ENCODE assay signal across 14 cellular contexts in the genomic region with DNA sequence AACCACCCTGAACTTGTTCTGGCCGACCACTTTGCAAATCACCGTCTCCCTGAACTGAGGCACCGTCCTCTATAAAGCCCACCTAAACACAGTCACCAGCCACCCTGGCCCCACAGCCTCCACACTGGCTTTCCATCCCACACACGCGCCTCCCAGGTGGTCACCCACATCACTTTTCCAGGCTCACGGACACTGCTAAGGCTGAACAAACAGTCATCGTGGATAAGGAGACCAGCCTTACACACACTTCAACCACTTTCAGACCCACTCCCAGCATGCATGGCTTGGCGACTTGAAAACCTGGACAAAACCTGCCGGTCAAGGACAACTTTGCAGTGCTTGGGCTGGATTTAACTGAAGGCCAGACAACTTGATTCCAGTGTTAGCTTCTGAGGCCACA. TPM values are rescaled to one million over a fixed set of nuclear protein-coding genes. Genes with fewer than 3 reads are reported as not detected.
DNase-seq lines count a peak whose midpoint lies in the region; TF ChIP-seq lines count a peak whose summit lies in the region.
"Had no signal": no experiment of that assay in that cellular context is flagged by ENCODE, and none has a peak within 500 bp of the region (broad histone marks: within the 10 kb centered on the region; RNA-seq: fewer than 3 reads in every experiment).

No MANE protein-coding gene starts in this region.

- CTCF ChIA-PET in CD8-positive, alpha-beta memory T cell (lab: Charles Lee), result interaction anchor here (0.9 to 8.1 kb wide), 11 partner anchors 14 to 236 kb away, joined by 3 to 38 read pairs (median 5); no protein-coding TSS in a partner anchor

- H3K4me2 ChIP-seq in KMS-11 (peak overlapping the region; percentile 61; the same call in 1 of the 2 replicates), osteoblast (ENCODE audit: insufficient read depth, low read length) (no peak overlapping the region)

- peaks cover 89 to 100% (median 94%) of the 10 kb centered on the region in 3 donors for H3K4me1 Mint-ChIP-seq in CD8-positive, alpha-beta memory T cell
- H3K4me1 Mint-ChIP-seq in brain, result peaks cover 94% of the 10 kb centered on the region

- peak overlapping the region; percentile 29 to 98 (median 92) for H3K27ac Mint-ChIP-seq in CD8-positive, alpha-beta memory T cell
- peak overlapping the region in 1 of 5 experiments; percentile 64 for H3K27ac Mint-ChIP-seq in brain

- peaks cover 64% of the 10 kb centered on the region for H4K20me1 ChIP-seq in KMS-11 (ENCODE audit: insufficient read depth)
- H4K20me1 ChIP-seq in osteoblast (ENCODE audit: insufficient read depth, low read length), result peaks cover 73% of the 10 kb centered on the region

- H3K36me3 Mint-ChIP-seq in CD8-positive, alpha-beta memory T cell, result no peaks in the 10 kb centered on the region
- peaks cover 54% of the 10 kb centered on the region for H3K36me3 Mint-ChIP-seq in brain

- no peaks in the 10 kb centered on the region for H3K9me3 ChIP-seq in CD8-positive, alpha-beta memory T cell (ENCODE audit: low read length)
- no peaks in the 10 kb centered on the region for H3K9me3 ChIP-seq in osteoblast (ENCODE audit: low read depth, low read length)
- H3K9me3 ChIP-seq: esophagus muscularis mucosa, suprapubic skin had no signal

- POLR2A ChIA-PET in CD8-positive, alpha-beta memory T cell (lab: Charles Lee), result interaction anchor here (1.2 to 2.6 kb wide), 2 partner anchors 9 to 117 kb away, joined by 5 to 15 read pairs; a partner anchor contains a TSS

- H3K36me3 ChIP-seq in CD8-positive, alpha-beta memory T cell (ENCODE audit: insufficient read depth, low read length), result no peaks in the 10 kb centered on the region
- H3K36me3 ChIP-seq in KMS-11 (ENCODE audit: insufficient read depth), result peaks cover 6% of the 10 kb centered on the region; the same call in 1 of the 2 replicates
- peaks cover 14% of the 10 kb centered on the region for H3K36me3 ChIP-seq in osteoblast (ENCODE audit: insufficient read depth, low read length)
- H3K36me3 ChIP-seq: suprapubic skin had no signal

- no peak overlapping the region for H3K27ac ChIP-seq in CD8-positive, alpha-beta memory T cell (ENCODE audit: low read depth, low read length)
- H3K27ac ChIP-seq in KMS-11 (peak overlapping the region; percentile 35; the same call in 1 of the 2 replicates), osteoblast (ENCODE audit: low read depth, low read length) (peak overlapping the region; percentile 41)
- H3K27ac ChIP-seq: brain microvascular endothelial cell had no signal

- no peak overlapping the region for H3K9ac ChIP-seq in KMS-11

- no peaks in the 10 kb centered on the region for H3K27me3 Mint-ChIP-seq in CD8-positive, alpha-beta memory T cell
- H3K27me3 Mint-ChIP-seq in brain, result no peaks in the 10 kb centered on the region

- no peak for DNase-seq in CD8-positive, alpha-beta memory T cell
- DNase-seq in osteoblast (ENCODE audit: insufficient read length, low spot score, missing footprints), result no peak
- DNase-seq in NCI-H146 treated with DMSO at 0.1 percent for 48 hours (lab: John Stamatoyannopoulos, UW; ENCODE audit: unreplicated experiment), result no peak
- DNase-seq in effector CD4-positive, alpha-beta T cell, result no peak
- DNase-seq in dermis blood vessel endothelial cell, result no peak
- DNase-seq: brain microvascular endothelial cell; NCI-H226; SHP77 treated with DMSO at 0.1 percent for 48 hours; stimulated activated CD4-positive, alpha-beta T cell treated with anti-CD3 and anti-CD28 coated beads, Interleukin-2, amount 100 ng/mL, for 24 hours had no signal

- peak overlapping the region; percentile 72 to 92 (median 81) for H3K4me3 Mint-ChIP-seq in CD8-positive, alpha-beta memory T cell
- H3K4me3 Mint-ChIP-seq in brain, result peak overlapping the region; percentile 4 to 39 (median 37)

- no peak for TF ChIP-seq CTCF in KMS-11 (conservative IDR thresholded peaks at IDR 0.05; ENCODE audit: low read depth, low read length)
- TF ChIP-seq CTCF in brain (conservative IDR thresholded peaks at IDR 0.05), result no peak
- TF ChIP-seq CTCF in osteoblast (IDR thresholded peaks at IDR 0.05; ENCODE audit: extremely low read depth, low read depth, low read length), result no peak

- H3K9me3 Mint-ChIP-seq in CD8-positive, alpha-beta memory T cell, result no peaks in the 10 kb centered on the region
- no peaks in the 10 kb centered on the region for H3K9me3 Mint-ChIP-seq in brain

- H3K4me1 ChIP-seq in CD8-positive, alpha-beta memory T cell (ENCODE audit: insufficient read depth, low read length), result peaks cover 74% of the 10 kb centered on the region
- H3K4me1 ChIP-seq in KMS-11 (ENCODE audit: low read depth, poor library complexity, severe bottlenecking) (peaks cover 92% of the 10 kb centered on the region), osteoblast (ENCODE audit: insufficient read depth, low read length) (peaks cover 39% of the 10 kb centered on the region)

- no peak overlapping the region for H2AFZ ChIP-seq in KMS-11 (ENCODE audit: low read depth)
- no peak overlapping the region for H2AFZ ChIP-seq in osteoblast (ENCODE audit: low read length)

- H3K79me2 ChIP-seq in KMS-11 (ENCODE audit: insufficient read depth, low read depth) (peaks cover 100% of the 10 kb centered on the region), osteoblast (ENCODE audit: insufficient read depth, low read length) (peaks cover 100% of the 10 kb centered on the region)

- H3K4me3 ChIP-seq in CD8-positive, alpha-beta memory T cell (ENCODE audit: low read length), result no peak overlapping the region
- H3K4me3 ChIP-seq in KMS-11 (IDR thresholded peaks at IDR 0.05; ENCODE audit: insufficient read depth, low read depth, low read length), result no peak overlapping the region
- no peak overlapping the region for H3K4me3 ChIP-seq in osteoblast (ENCODE audit: insufficient read depth, low read length)
- H3K4me3 ChIP-seq: esophagus muscularis mucosa, K562, suprapubic skin had no signal

- no peaks in the 10 kb centered on the region for H3K27me3 ChIP-seq in CD8-positive, alpha-beta memory T cell (ENCODE audit: insufficient read depth, low read length, poor library complexity, severe bottlenecking)
- no peaks in the 10 kb centered on the region for H3K27me3 ChIP-seq in KMS-11 (ENCODE audit: insufficient read depth, low read depth)
- H3K27me3 ChIP-seq in osteoblast (ENCODE audit: insufficient read depth, low read length), result no peaks in the 10 kb centered on the region
- H3K27me3 ChIP-seq: brain microvascular endothelial cell, esophagus muscularis mucosa, suprapubic skin had no signal

RNA-seq across cellular contexts. Expression of a gene that starts 8.4 kb away (rescaled TPM):
- total RNA-seq in CD8-positive, alpha-beta memory T cell, result 10 to 100 TPM; 49.4 to 49.7 TPM
- 3.6 TPM for polyA plus RNA-seq in CD8-positive, alpha-beta memory T cell
- polyA plus RNA-seq in brain (ENCODE audit: insufficient read depth, low read depth, low replicate concordance), result 23.9 TPM
- 36.8 and 39.1 TPM in 2 replicates for total RNA-seq in osteoblast
- 47.7 and 49.0 TPM in 2 replicates for total RNA-seq in dermis blood vessel endothelial cell

RNA-seq across cellular contexts. Expression of a gene that starts 33.9 kb away (rescaled TPM):
- total RNA-seq in CD8-positive, alpha-beta memory T cell, result 10 to 100 TPM; 46.7 to 47.8 TPM
- 81.2 TPM for polyA plus RNA-seq in CD8-positive, alpha-beta memory T cell
- polyA plus RNA-seq in brain (ENCODE audit: insufficient read depth, low read depth, low replicate concordance), result 50.0 TPM
- total RNA-seq in osteoblast, result 74.3 and 79.6 TPM in 2 replicates
- total RNA-seq in dermis blood vessel endothelial cell, result 56.2 and 82.7 TPM in 2 replicates

RNA-seq across cellular contexts. Expression of a gene that starts 51.6 kb away (rescaled TPM):
- total RNA-seq in CD8-positive, alpha-beta memory T cell, result 100 to 1,000 TPM; 213 to 225 TPM
- polyA plus RNA-seq in CD8-positive, alpha-beta memory T cell, result 74.4 TPM
- polyA plus RNA-seq in brain (ENCODE audit: insufficient read depth, low read depth, low replicate concordance), result 46.6 TPM
- 7.1 and 9.8 TPM in 2 replicates for total RNA-seq in osteoblast
- 13.3 and 22.9 TPM in 2 replicates for total RNA-seq in dermis blood vessel endothelial cell
